In the genomic region with DNA sequence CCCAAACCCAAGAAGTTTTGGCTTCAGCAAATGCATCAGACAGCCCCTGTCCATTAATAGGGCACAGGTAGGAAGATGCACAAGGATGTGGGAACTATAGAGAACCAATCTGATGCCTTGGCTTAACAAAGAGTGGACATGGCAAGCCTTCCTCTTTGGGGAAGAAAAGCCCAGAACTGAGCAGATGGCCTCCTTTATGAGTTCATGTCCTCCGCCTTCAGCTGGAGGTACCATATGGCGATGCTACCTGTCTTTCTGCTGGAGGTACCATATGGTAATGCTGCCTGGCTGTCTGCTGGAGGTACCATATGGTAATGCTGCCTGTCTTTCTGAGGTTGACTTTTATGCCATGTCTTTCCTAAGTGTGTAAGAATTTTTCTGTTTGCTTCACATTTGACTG, we compare ENCODE assay signal across 20 cellular contexts. TPM values are rescaled to one million over a fixed set of nuclear protein-coding genes. Genes with fewer than 3 reads are reported as not detected.
DNase-seq lines count a peak whose midpoint lies in the region; ATAC-seq and TF ChIP-seq lines count a peak whose summit lies in the region.
"Had no signal": no experiment of that assay in that cellular context is flagged by ENCODE, and none has a peak within 500 bp of the region (broad histone marks: within the 10 kb centered on the region; RNA-seq: fewer than 3 reads in every experiment).

No MANE protein-coding gene starts in this region.

- no peaks in the 10 kb centered on the region for H3K9me3 ChIP-seq in CD4-positive, alpha-beta memory T cell (ENCODE audit: control insufficient read depth in 1 of 2, low read length in 2 of 2)
- no peaks in the 10 kb centered on the region for H3K9me3 ChIP-seq in colonic mucosa
- no peaks in the 10 kb centered on the region for H3K9me3 ChIP-seq in Caco-2
- H3K9me3 ChIP-seq: BLaER1 treated with 17β-estradiol and CSF1 and Interleukin-3, amounts not matched to agents 10 nM and 100 nM; left ventricle myocardium inferior; vagina had no signal

- peak overlapping the region in 4 of 7 donors; percentile 36 to 81 (median 60) for H3K27ac Mint-ChIP-seq in CD4-positive, alpha-beta memory T cell
- no peak overlapping the region for H3K27ac Mint-ChIP-seq in Caco-2 (ENCODE audit: unreplicated experiment)

- no peaks in the 10 kb centered on the region for H3K27me3 ChIP-seq in CD4-positive, alpha-beta memory T cell (ENCODE audit: insufficient read depth, low read length)
- H3K27me3 ChIP-seq in colonic mucosa (no peaks in the 10 kb centered on the region), Caco-2 (replicated peaks; ENCODE audit: control insufficient read depth, insufficient read depth, low read length) (no peaks in the 10 kb centered on the region)
- H3K27me3 ChIP-seq: BLaER1 treated with 17β-estradiol and CSF1 and Interleukin-3, amounts not matched to agents 10 nM and 100 nM; vagina had no signal

- H3K27me3 Mint-ChIP-seq in CD4-positive, alpha-beta memory T cell: no peaks in the 10 kb centered on the region
- no peaks in the 10 kb centered on the region for H3K27me3 Mint-ChIP-seq in Caco-2 (ENCODE audit: insufficient read depth, unreplicated experiment)

- TF ChIP-seq CTCF in colonic mucosa (IDR thresholded peaks at IDR 0.05) (no peak), Caco-2 (IDR thresholded peaks at IDR 0.05; ENCODE audit: insufficient read depth in 1 of 2, low read depth in 1 of 2, low read length in 1 of 2, severe bottlenecking in 1 of 2, unreplicated experiment in 1 of 2) (no peak)

- no peak overlapping the region for H3K9ac ChIP-seq in colonic mucosa (ENCODE audit: low read depth in 2 of 2, low read length in 2 of 2)

- POLR2A ChIA-PET in CD4-positive, alpha-beta memory T cell (lab: Charles Lee; ENCODE audit: partially characterized antibody): interaction anchor here (0.7 to 1.6 kb wide), 3 partner anchors 12 to 66 kb away, joined by 3 to 4 read pairs (median 4); partner anchors contain the start of gene ZFAND2B
- POLR2A ChIA-PET in Caco-2 (lab: Charles Lee): no interaction called here

- no peak overlapping the region for H3K4me3 Mint-ChIP-seq in CD4-positive, alpha-beta memory T cell
- H3K4me3 Mint-ChIP-seq in Caco-2 (ENCODE audit: unreplicated experiment): no peak overlapping the region
- H3K4me3 Mint-ChIP-seq: natural killer cell had no signal

- H3K27ac ChIP-seq in CD4-positive, alpha-beta memory T cell (ENCODE audit: low read depth, low read length): no peak overlapping the region
- H3K27ac ChIP-seq in colonic mucosa: no peak overlapping the region
- H3K27ac ChIP-seq: BLaER1 treated with 17β-estradiol and CSF1 and Interleukin-3, amounts not matched to agents 10 nM and 100 nM; left ventricle myocardium inferior; SK-N-MC; vagina had no signal

- BruUV-seq in Caco-2 (replicated peaks; lab: Mats Ljungman, UMichigan): no TSS peak

- H3K36me3 Mint-ChIP-seq in CD4-positive, alpha-beta memory T cell: peaks cover 32 to 51% of the 10 kb centered on the region in 2 donors
- H3K36me3 Mint-ChIP-seq in Caco-2 (ENCODE audit: insufficient read depth, unreplicated experiment): peaks cover 20% of the 10 kb centered on the region
- H3K36me3 Mint-ChIP-seq: natural killer cell had no signal

- no peak for ATAC-seq in HG02884 (IDR thresholded peaks at IDR 0.05; ENCODE audit: unreplicated experiment)
- no peak for ATAC-seq in GM18907 (IDR thresholded peaks at IDR 0.05; ENCODE audit: unreplicated experiment)
- ATAC-seq: natural killer cell; stimulated activated naive CD8-positive, alpha-beta T cell treated with anti-CD3 and anti-CD28 coated beads, Interleukin-15, Interleukin-2, amounts not matched to agents 100 U/mL and 50 U/mL, for 24 hours had no signal

- H3K4me1 Mint-ChIP-seq in CD4-positive, alpha-beta memory T cell: peaks cover 20 to 48% (median 30%) of the 10 kb centered on the region in 4 donors
- peaks cover 1% of the 10 kb centered on the region for H3K4me1 Mint-ChIP-seq in Caco-2 (ENCODE audit: low read depth, unreplicated experiment)

- DNase-seq in CD4-positive, alpha-beta memory T cell: no peak
- peak; percentile 90 for DNase-seq in DMS 273 treated with DMSO at 0.1 percent for 48 hours (lab: John Stamatoyannopoulos, UW)
- peak; percentile 94 for DNase-seq in NCI-H82 (lab: John Stamatoyannopoulos, UW)
- peak; percentile 17 for DNase-seq in colonic mucosa
- DNase-seq in superior temporal gyrus (ENCODE audit: extremely low spot score): no peak
- no peak for DNase-seq in Caco-2
- DNase-seq: central memory CD4-positive, alpha-beta T cell; IMR-90; left ventricle myocardium inferior; natural killer cell; NCI-H1092; NCI-H1930; occipital lobe; stimulated activated naive CD8-positive, alpha-beta T cell treated with anti-CD3 and anti-CD28 coated beads, Interleukin-15, Interleukin-2, amounts not matched to agents 100 U/mL and 50 U/mL, for 24 hours; T-helper 2 cell had no signal

- H3K4me3 ChIP-seq in CD4-positive, alpha-beta memory T cell (ENCODE audit: low read length in 2 of 2): no peak overlapping the region
- no peak overlapping the region for H3K4me3 ChIP-seq in colonic mucosa
- no peak overlapping the region for H3K4me3 ChIP-seq in Caco-2 (ENCODE audit: low read depth, low read length)
- H3K4me3 ChIP-seq: BLaER1 treated with 17β-estradiol and CSF1 and Interleukin-3, amounts not matched to agents 10 nM and 100 nM; left ventricle myocardium inferior; SK-N-MC; vagina had no signal

- no peaks in the 10 kb centered on the region for H3K9me3 Mint-ChIP-seq in CD4-positive, alpha-beta memory T cell
- H3K9me3 Mint-ChIP-seq in Caco-2 (ENCODE audit: unreplicated experiment): no peaks in the 10 kb centered on the region
- H3K9me3 Mint-ChIP-seq: natural killer cell had no signal

- intact Hi-C loops in CD4-positive, alpha-beta memory T cell (cut with micrococcal nuclease): no loop called here
- intact Hi-C loops in colonic mucosa (cut with DNase I): no loop called here
- intact Hi-C loops in Caco-2 (cut with micrococcal nuclease; ENCODE audit: unreplicated experiment): no loop called here

- peaks cover 50% of the 10 kb centered on the region for H3K36me3 ChIP-seq in CD4-positive, alpha-beta memory T cell (ENCODE audit: insufficient read depth, low read length)
- H3K36me3 ChIP-seq in colonic mucosa (peaks cover 15% of the 10 kb centered on the region), Caco-2 (ENCODE audit: control insufficient read depth, insufficient read depth, low read length) (peaks cover 6% of the 10 kb centered on the region)

- CTCF ChIA-PET in CD4-positive, alpha-beta memory T cell (lab: Charles Lee; ENCODE audit: partially characterized antibody): interaction anchor here (1.2 to 5.6 kb wide), 5 partner anchors 9 to 111 kb away, joined by 3 to 22 read pairs (median 4); partner anchors contain the start of gene SLC23A3
- CTCF ChIA-PET in Caco-2 (lab: Charles Lee): no interaction called here

- peaks cover 39% of the 10 kb centered on the region for H3K4me1 ChIP-seq in CD4-positive, alpha-beta memory T cell (ENCODE audit: insufficient read depth, low read length)
- no peaks in the 10 kb centered on the region for H3K4me1 ChIP-seq in colonic mucosa
- H3K4me1 ChIP-seq in Caco-2: peaks cover 2% of the 10 kb centered on the region

RNA-seq across cellular contexts. Expression of gene RETREG2, which starts 6.0 kb away (rescaled TPM):
- total RNA-seq in CD4-positive, alpha-beta memory T cell: 100 to 1,000 TPM; 123 to 128 TPM
- polyA plus RNA-seq in CD4-positive, alpha-beta memory T cell: 10 to 100 TPM; 76.5 to 82.2 TPM
- 100 to 1,000 TPM in 1 of 2 donors, 10 to 100 TPM in 1; 94.4 to 116 TPM for total RNA-seq in colonic mucosa
- total RNA-seq in Caco-2 (2022): 59.5 and 62.0 TPM in 2 replicates

RNA-seq across cellular contexts. Expression of gene CNPPD1, which starts 7.4 kb away (rescaled TPM):
- total RNA-seq in CD4-positive, alpha-beta memory T cell: 10 to 100 TPM; 79.3 to 83.3 TPM
- 10 to 100 TPM; 76.5 to 82.2 TPM for polyA plus RNA-seq in CD4-positive, alpha-beta memory T cell
- total RNA-seq in colonic mucosa (10 to 100 TPM; 80.7 to 98.2 TPM), Caco-2 (2022) (59.3 and 62.9 TPM in 2 replicates)

RNA-seq across cellular contexts. Expression of gene SLC23A3, which starts 14.3 kb away (rescaled TPM):
- total RNA-seq in CD4-positive, alpha-beta memory T cell: 10 to 100 TPM; 11.8 to 12.1 TPM
- not detected for polyA plus RNA-seq in CD4-positive, alpha-beta memory T cell
- total RNA-seq in colonic mucosa: 10 to 100 TPM in 1 of 2 donors, 1 to 10 TPM in 1; 4.7 to 13.8 TPM
- total RNA-seq in Caco-2 (2022): 6.5 and 7.1 TPM in 2 replicates

RNA-seq across cellular contexts. Expression of gene ZFAND2B, which starts 22.5 kb away (rescaled TPM):
- 10 to 100 TPM; 73.3 to 79.8 TPM for total RNA-seq in CD4-positive, alpha-beta memory T cell
- polyA plus RNA-seq in CD4-positive, alpha-beta memory T cell: 10 to 100 TPM; 76.3 to 81.5 TPM
- total RNA-seq in colonic mucosa (10 to 100 TPM; 65.5 to 74.6 TPM), Caco-2 (2022) (37.3 and 41.8 TPM in 2 replicates)

RNA-seq across cellular contexts. Expression of gene NHEJ1, which starts 23.5 kb away (rescaled TPM):
- total RNA-seq in CD4-positive, alpha-beta memory T cell: 10 to 100 TPM; 14.1 to 15.5 TPM
- 10 to 100 TPM; 25.5 to 27.5 TPM for polyA plus RNA-seq in CD4-positive, alpha-beta memory T cell
- total RNA-seq in colonic mucosa (10 to 100 TPM; 30.7 to 51.1 TPM), Caco-2 (2022) (28.5 and 29.6 TPM in 2 replicates)

Comparison
In these comparisons a context has a peak if more than half of its experiments do, and no peak if none do; other contexts are left out.
1. DNase-seq: peak in DMS 273 treated with DMSO at 0.1 percent for 48 hours (single experiment), NCI-H82 (single experiment) and colonic mucosa (single experiment); none in CD4-positive, alpha-beta memory T cell (0 of 5), superior temporal gyrus (single experiment) and Caco-2 (0 of 2).